In genomic region chrX:150438165-150438564, GRCh38 we compare ENCODE assay signal across 17 cellular contexts.
"Had no signal": no experiment of that assay in that cellular context is flagged by ENCODE, and none has a peak within 500 bp of the region (broad histone marks: within the 10 kb centered on the region; RNA-seq: fewer than 3 reads in every experiment).

No MANE protein-coding gene starts in this region.

- H3K4me3 ChIP-seq: hepatocyte, ovary, right lobe of liver, stomach, thoracic aorta had no signal

- DNase-seq: activated B cell treated with CpG ODN at 0.5 μM for 24 hours; activated CD4-positive, alpha-beta memory T cell treated with anti-CD3 and anti-CD28 coated beads for 36 hours; activated CD4-positive, alpha-beta T cell treated with anti-CD3 and anti-CD28 coated beads for 4 hours; activated naive CD4-positive, alpha-beta T cell; activated naive CD8-positive, alpha-beta T cell treated with anti-CD3 and anti-CD28 coated beads for 36 hours; cortex of kidney; erythroblast; foreskin keratinocyte; left cardiac atrium; mesendoderm; naive thymus-derived CD8-positive, alpha-beta T cell; ovary; right lobe of liver; stimulated activated CD4-positive, alpha-beta T cell treated with anti-CD3 and anti-CD28 coated beads, Interleukin-4, amount 100 ng/mL, for 24 hours; stomach had no signal
